In the genomic region with DNA sequence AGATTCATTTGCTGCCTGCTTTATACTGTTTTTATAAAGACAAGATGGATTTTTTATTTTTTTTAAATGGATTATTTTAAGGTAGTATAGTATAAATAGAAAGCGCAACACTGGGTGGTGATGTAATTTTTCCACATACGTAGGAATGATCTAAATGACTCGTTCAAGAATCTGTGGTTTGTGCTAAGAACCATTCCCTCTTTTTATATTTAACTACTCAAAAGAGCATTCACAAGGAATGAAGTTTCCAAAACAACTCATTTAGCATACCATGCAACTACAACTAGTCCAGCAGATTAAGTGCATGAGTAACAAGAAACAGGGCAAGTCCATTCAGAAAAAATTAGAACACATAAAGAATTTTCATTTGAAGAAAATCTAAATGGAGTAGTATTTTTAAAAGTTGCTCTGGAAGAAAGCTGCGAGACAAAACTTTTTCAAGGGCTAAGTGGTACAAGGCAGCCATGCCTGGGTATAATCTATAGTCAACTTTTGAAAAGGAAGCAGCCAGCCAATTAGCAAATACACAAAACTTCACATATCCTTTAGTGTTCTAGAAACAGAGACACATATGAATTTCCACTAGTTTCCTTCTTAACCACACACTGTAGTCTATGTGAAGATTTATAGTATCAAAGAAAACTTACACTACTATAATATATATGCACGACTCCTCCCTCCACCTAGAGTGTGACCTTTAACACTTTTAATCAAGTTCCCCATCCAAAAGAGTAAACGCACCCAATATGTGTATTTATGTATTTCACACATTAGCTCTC, we compare ENCODE assay signal across 2 cellular contexts.
TF ChIP-seq lines count a peak whose summit lies in the region.

No MANE protein-coding gene starts in this region.

TF ChIP-seq in SK-N-SH treated with all-trans-retinoic acid at 6 μM for 48 hours, 23 proteins besides CTCF, POLR2A, EP300 and RAD21 (continued from another document):
- TF ChIP-seq TSHZ2 (CRISPR knock-in tag; IDR thresholded peaks at IDR 0.05): no peak
- TF ChIP-seq CSRNP3 (CRISPR knock-in tag; IDR thresholded peaks at IDR 0.05): no peak
- no peak for TF ChIP-seq ISL1 (CRISPR knock-in tag; IDR thresholded peaks at IDR 0.05)
- TF ChIP-seq RARB (CRISPR knock-in tag; IDR thresholded peaks at IDR 0.05): no peak
- no peak for TF ChIP-seq SNAI2 (CRISPR knock-in tag; IDR thresholded peaks at IDR 0.05)
- no peak for TF ChIP-seq BACH2 (CRISPR knock-in tag; IDR thresholded peaks at IDR 0.05; ENCODE audit: borderline replicate concordance)
- no peak for TF ChIP-seq TOX (CRISPR knock-in tag; IDR thresholded peaks at IDR 0.05; ENCODE audit: borderline replicate concordance)
- TF ChIP-seq GLIS3 (CRISPR knock-in tag; IDR thresholded peaks at IDR 0.05): no peak
- no peak for TF ChIP-seq ZNF8 (CRISPR knock-in tag; IDR thresholded peaks at IDR 0.05)
- no peak for TF ChIP-seq CSDC2 (CRISPR knock-in tag; IDR thresholded peaks at IDR 0.05)
- no peak for TF ChIP-seq OSR1 (CRISPR knock-in tag; IDR thresholded peaks at IDR 0.05)
- no peak for TF ChIP-seq ZFP30 (CRISPR knock-in tag; IDR thresholded peaks at IDR 0.05)
TF ChIP-seq in SK-N-SH treated with all-trans-retinoic acid at 6 μM for 48 hours: peak in this region for 0.

TF ChIP-seq in SK-N-SH, 30 proteins besides CTCF, POLR2A, EP300 and RAD21 (continued from another document):
- no peak for TF ChIP-seq ZBTB33 (IDR thresholded peaks at IDR 0.05; ENCODE audit: borderline replicate concordance, low read depth)
- TF ChIP-seq, protein P1, sequence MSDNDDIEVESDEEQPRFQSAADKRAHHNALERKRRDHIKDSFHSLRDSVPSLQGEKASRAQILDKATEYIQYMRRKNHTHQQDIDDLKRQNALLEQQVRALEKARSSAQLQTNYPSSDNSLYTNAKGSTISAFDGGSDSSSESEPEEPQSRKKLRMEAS (IDR thresholded peaks at IDR 0.05; ENCODE audit: low read depth): no peak
- no peak for TF ChIP-seq RXRA (IDR thresholded peaks at IDR 0.05; ENCODE audit: borderline replicate concordance, low read depth)
- no peak for TF ChIP-seq TCF12 (IDR thresholded peaks at IDR 0.05)
- TF ChIP-seq, protein P2, sequence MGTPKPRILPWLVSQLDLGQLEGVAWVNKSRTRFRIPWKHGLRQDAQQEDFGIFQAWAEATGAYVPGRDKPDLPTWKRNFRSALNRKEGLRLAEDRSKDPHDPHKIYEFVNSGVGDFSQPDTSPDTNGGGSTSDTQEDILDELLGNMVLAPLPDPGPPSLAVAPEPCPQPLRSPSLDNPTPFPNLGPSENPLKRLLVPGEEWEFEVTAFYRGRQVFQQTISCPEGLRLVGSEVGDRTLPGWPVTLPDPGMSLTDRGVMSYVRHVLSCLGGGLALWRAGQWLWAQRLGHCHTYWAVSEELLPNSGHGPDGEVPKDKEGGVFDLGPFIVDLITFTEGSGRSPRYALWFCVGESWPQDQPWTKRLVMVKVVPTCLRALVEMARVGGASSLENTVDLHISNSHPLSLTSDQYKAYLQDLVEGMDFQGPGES (IDR thresholded peaks at IDR 0.05; ENCODE audit: low read depth, low read length): no peak
- TF ChIP-seq FOXM1 (IDR thresholded peaks at IDR 0.05; ENCODE audit: low read depth): no peak
- no peak for TF ChIP-seq GABPA (IDR thresholded peaks at IDR 0.05; ENCODE audit: low read depth)
- TF ChIP-seq, protein P3, sequence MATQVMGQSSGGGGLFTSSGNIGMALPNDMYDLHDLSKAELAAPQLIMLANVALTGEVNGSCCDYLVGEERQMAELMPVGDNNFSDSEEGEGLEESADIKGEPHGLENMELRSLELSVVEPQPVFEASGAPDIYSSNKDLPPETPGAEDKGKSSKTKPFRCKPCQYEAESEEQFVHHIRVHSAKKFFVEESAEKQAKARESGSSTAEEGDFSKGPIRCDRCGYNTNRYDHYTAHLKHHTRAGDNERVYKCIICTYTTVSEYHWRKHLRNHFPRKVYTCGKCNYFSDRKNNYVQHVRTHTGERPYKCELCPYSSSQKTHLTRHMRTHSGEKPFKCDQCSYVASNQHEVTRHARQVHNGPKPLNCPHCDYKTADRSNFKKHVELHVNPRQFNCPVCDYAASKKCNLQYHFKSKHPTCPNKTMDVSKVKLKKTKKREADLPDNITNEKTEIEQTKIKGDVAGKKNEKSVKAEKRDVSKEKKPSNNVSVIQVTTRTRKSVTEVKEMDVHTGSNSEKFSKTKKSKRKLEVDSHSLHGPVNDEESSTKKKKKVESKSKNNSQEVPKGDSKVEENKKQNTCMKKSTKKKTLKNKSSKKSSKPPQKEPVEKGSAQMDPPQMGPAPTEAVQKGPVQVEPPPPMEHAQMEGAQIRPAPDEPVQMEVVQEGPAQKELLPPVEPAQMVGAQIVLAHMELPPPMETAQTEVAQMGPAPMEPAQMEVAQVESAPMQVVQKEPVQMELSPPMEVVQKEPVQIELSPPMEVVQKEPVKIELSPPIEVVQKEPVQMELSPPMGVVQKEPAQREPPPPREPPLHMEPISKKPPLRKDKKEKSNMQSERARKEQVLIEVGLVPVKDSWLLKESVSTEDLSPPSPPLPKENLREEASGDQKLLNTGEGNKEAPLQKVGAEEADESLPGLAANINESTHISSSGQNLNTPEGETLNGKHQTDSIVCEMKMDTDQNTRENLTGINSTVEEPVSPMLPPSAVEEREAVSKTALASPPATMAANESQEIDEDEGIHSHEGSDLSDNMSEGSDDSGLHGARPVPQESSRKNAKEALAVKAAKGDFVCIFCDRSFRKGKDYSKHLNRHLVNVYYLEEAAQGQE (IDR thresholded peaks at IDR 0.05; ENCODE audit: low read depth, low read length): no peak
- TF ChIP-seq FOXJ3 (CRISPR knock-in tag; IDR thresholded peaks at IDR 0.05): no peak
- TF ChIP-seq, protein P4, sequence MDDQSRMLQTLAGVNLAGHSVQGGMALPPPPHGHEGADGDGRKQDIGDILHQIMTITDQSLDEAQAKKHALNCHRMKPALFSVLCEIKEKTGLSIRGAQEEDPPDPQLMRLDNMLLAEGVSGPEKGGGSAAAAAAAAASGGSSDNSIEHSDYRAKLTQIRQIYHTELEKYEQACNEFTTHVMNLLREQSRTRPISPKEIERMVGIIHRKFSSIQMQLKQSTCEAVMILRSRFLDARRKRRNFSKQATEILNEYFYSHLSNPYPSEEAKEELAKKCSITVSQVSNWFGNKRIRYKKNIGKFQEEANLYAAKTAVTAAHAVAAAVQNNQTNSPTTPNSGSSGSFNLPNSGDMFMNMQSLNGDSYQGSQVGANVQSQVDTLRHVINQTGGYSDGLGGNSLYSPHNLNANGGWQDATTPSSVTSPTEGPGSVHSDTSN (IDR thresholded peaks at IDR 0.05): no peak
- no peak for TF ChIP-seq NRF1 (IDR thresholded peaks at IDR 0.05; ENCODE audit: low read depth, low read length)
- TF ChIP-seq MEF2A (IDR thresholded peaks at IDR 0.05; ENCODE audit: borderline replicate concordance, low read depth): no peak
